In the genomic region with DNA sequence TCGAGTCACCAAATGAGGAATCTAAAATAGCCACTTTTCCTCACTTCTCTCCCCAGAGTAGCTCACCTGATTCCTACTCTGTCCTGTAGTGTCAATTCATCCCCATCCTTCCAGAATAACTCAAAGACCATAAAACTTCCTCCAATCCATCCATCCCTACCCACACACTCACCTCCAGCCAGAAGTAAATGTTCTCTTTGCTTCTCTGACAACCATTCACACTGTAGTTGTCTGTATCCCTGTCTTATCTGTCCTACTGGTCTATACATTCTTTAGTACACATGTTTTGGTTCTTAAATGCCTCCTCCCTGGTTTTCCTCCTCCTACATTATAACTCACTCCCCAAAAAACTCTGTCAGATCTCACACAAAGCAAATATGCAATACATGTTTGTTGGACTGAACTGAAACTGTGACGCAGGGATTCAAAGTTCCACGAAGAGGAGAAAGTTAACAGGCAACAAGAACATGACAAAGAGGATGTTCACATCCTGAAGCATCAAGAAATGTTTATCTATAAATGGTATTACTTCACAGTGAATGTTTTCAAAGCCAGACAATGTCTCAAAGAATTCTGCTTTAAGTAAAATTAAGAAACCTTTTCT, we compare ENCODE assay signal across 10 cellular contexts. TPM values are rescaled to one million over a fixed set of nuclear protein-coding genes. Genes with fewer than 3 reads are reported as not detected.
DNase-seq lines count a peak whose midpoint lies in the region; FAIRE-seq and TF ChIP-seq lines count a peak whose summit lies in the region.
"Had no signal": no experiment of that assay in that cellular context is flagged by ENCODE, and none has a peak within 500 bp of the region (broad histone marks: within the 10 kb centered on the region; RNA-seq: fewer than 3 reads in every experiment).

No MANE protein-coding gene starts in this region.

- no peak overlapping the region for H2AFZ ChIP-seq in OCI-LY7 (ENCODE audit: low read length)

- H3K27me3 ChIP-seq in skeletal muscle tissue (ENCODE audit: control insufficient read depth in 3 of 3, insufficient read depth in 3 of 3, low read length in 3 of 3), result no peaks in the 10 kb centered on the region
- H3K27me3 ChIP-seq: pancreas had no signal

- no peaks in the 10 kb centered on the region for H3K36me3 Mint-ChIP-seq in chondrocyte (ENCODE audit: low read depth)

- H3K36me3 ChIP-seq in SK-N-MC (ENCODE audit: insufficient read depth, low read length), result no peaks in the 10 kb centered on the region
- H3K36me3 ChIP-seq in skeletal muscle tissue (ENCODE audit: control insufficient read depth in 3 of 3, insufficient read depth in 3 of 3, low read length in 3 of 3), result no peaks in the 10 kb centered on the region
- no peaks in the 10 kb centered on the region for H3K36me3 ChIP-seq in OCI-LY7 (ENCODE audit: insufficient read depth, low read length)
- H3K36me3 ChIP-seq: pancreas had no signal

- H3K4me1 Mint-ChIP-seq in chondrocyte (ENCODE audit: low read depth), result peaks cover 44% of the 10 kb centered on the region

- POLR2A ChIA-PET in OCI-LY7 (lab: Charles Lee), result no interaction called here

- TF ChIP-seq CTCF in fibroblast of pulmonary artery (IDR thresholded peaks at IDR 0.05; ENCODE audit: low read length, missing control alignments) (no peak), chondrocyte (IDR thresholded peaks at IDR 0.05) (no peak), OCI-LY7 (conservative IDR thresholded peaks at IDR 0.05; ENCODE audit: low read length) (no peak)

- H3K9me3 Mint-ChIP-seq in chondrocyte (ENCODE audit: low read depth), result no peaks in the 10 kb centered on the region

- CTCF ChIA-PET in OCI-LY7 (lab: Charles Lee; ENCODE audit: unreplicated experiment), result no interaction called here

- H3K9ac ChIP-seq in SK-N-MC (ENCODE audit: insufficient read length), result no peak overlapping the region
- H3K9ac ChIP-seq in skeletal muscle tissue (ENCODE audit: low read depth in 1 of 3, low read length in 3 of 3), result no peak overlapping the region

- H3K9me3 ChIP-seq in SK-N-MC (ENCODE audit: low read depth, low read length) (no peaks in the 10 kb centered on the region), skeletal muscle tissue (ENCODE audit: control insufficient read depth in 3 of 3, low read length in 3 of 3) (no peaks in the 10 kb centered on the region), OCI-LY7 (ENCODE audit: low read length) (no peaks in the 10 kb centered on the region)
- H3K9me3 ChIP-seq: pancreas had no signal

- no peak for TF ChIP-seq POLR2A in GM12892 (IDR thresholded peaks at IDR 0.05; ENCODE audit: low read depth, low read length)

- H3K27ac ChIP-seq in SK-N-MC (peak overlapping the region; percentile 52), skeletal muscle tissue (ENCODE audit: low read depth, low read length) (peak overlapping the region; percentile 36), OCI-LY7 (ENCODE audit: low read depth, low read length, poor library complexity, severe bottlenecking) (no peak overlapping the region)
- H3K27ac ChIP-seq: pancreas had no signal

- no peak overlapping the region for H3K27ac Mint-ChIP-seq in chondrocyte (ENCODE audit: unreplicated experiment)
- H3K27ac Mint-ChIP-seq: activated naive CD8-positive, alpha-beta T cell had no signal

- no peak overlapping the region for H3K4me2 ChIP-seq in OCI-LY7 (ENCODE audit: low read length)

- H3K4me1 ChIP-seq in skeletal muscle tissue (ENCODE audit: control insufficient read depth in 3 of 3, insufficient read depth in 3 of 3, low read length in 3 of 3) (peaks cover 28 to 38% (median 32%) of the 10 kb centered on the region in 3 donors), OCI-LY7 (ENCODE audit: insufficient read depth, low read length, poor library complexity, severe bottlenecking) (peaks cover 19% of the 10 kb centered on the region)

- no peak overlapping the region for H3K4me3 Mint-ChIP-seq in chondrocyte (ENCODE audit: unreplicated experiment)
- H3K4me3 Mint-ChIP-seq: activated naive CD8-positive, alpha-beta T cell had no signal

- no TSS peak for BruUV-seq in OCI-LY7 (replicated peaks; lab: Mats Ljungman, UMichigan)

- H4K20me1 ChIP-seq in OCI-LY7 (ENCODE audit: insufficient read depth, low read length), result peaks cover 39% of the 10 kb centered on the region

- no peaks in the 10 kb centered on the region for H3K27me3 Mint-ChIP-seq in chondrocyte (ENCODE audit: low read depth)
- H3K27me3 Mint-ChIP-seq: activated naive CD8-positive, alpha-beta T cell had no signal

- H3K9me2 ChIP-seq in OCI-LY7 (ENCODE audit: insufficient read depth, low read length), result no peaks in the 10 kb centered on the region

- DNase-seq in GM12892 (ENCODE audit: insufficient read length) (no peak), SK-N-MC (ENCODE audit: low read depth, low spot score) (no peak), fibroblast of pulmonary artery (ENCODE audit: low read depth) (peak; percentile 98), NCI-H524 treated with DMSO at 0.1 percent for 48 hours (lab: John Stamatoyannopoulos, UW) (no peak), chondrocyte (ENCODE audit: low spot score) (no peak), OCI-LY7 (ENCODE audit: low spot score) (no peak)
- DNase-seq: hippocampal formation, pancreas had no signal

- peak; percentile 53 for FAIRE-seq in GM12892 (lab: Jason Lieb, UNC)
- FAIRE-seq: pancreas had no signal

- H3K79me2 ChIP-seq in OCI-LY7 (ENCODE audit: insufficient read depth, low read depth, low read length), result peaks cover 35% of the 10 kb centered on the region

- intact Hi-C loops in OCI-LY7 (cut with micrococcal nuclease; ENCODE audit: unreplicated experiment), result no loop called here

- H3K4me3 ChIP-seq in SK-N-MC (no peak overlapping the region), fibroblast of pulmonary artery (replicated peaks; ENCODE audit: low read depth, low read length) (peak overlapping the region; percentile 35), skeletal muscle tissue (ENCODE audit: low read length in 3 of 3) (no peak overlapping the region), OCI-LY7 (ENCODE audit: low read depth, low read length, poor library complexity, severe bottlenecking) (no peak overlapping the region)
- H3K4me3 ChIP-seq: pancreas had no signal

RNA-seq across cellular contexts. Expression of a gene that starts 11.0 kb away (rescaled TPM):
- 12.6 TPM for polyA plus RNA-seq in GM12892 (2012; ENCODE audit: missing spikeins)
- total RNA-seq in skeletal muscle tissue (34.4 TPM), chondrocyte (41.3 to 47.4 TPM (median 42.6 TPM) in 3 replicates), OCI-LY7 (2022) (20.6 and 21.1 TPM in 2 replicates)
- 19.7 and 21.7 TPM in 2 replicates for total RNA-seq in OCI-LY7 (2014; rRNA removed; shearing (Covaris generic))
